Comparison of ENCODE assay signal across 1 cellular context in genomic region chr13:79480954-79481684, GRCh38.
TF ChIP-seq lines count a peak whose summit lies in the region.

NDFIP2 (plus strand) TSS chr13:79481155; CDS start chr13:79481204, 49 bp downstream.

TF ChIP-seq in HepG2, 621 proteins besides CTCF, POLR2A, EP300 and RAD21 (continued from another document and continues in another):
- no peak; the same call in 1 of the 2 replicates for TF ChIP-seq PRDM10 (CRISPR knock-in tag; IDR thresholded peaks at IDR 0.05; ENCODE audit: low read depth)
- TF ChIP-seq PITX1 (CRISPR knock-in tag; IDR thresholded peaks at IDR 0.05) = peak; percentile 67; the same call in 1 of the 2 replicates
- TF ChIP-seq MTA1 (CRISPR knock-in tag; IDR thresholded peaks at IDR 0.05; ENCODE audit: borderline replicate concordance) = peak; percentile 77; the same call in 1 of the 2 replicates
- no peak for TF ChIP-seq RBM22 (optimal IDR thresholded peaks at IDR 0.05; ENCODE audit: low read length)
- no peak for TF ChIP-seq MLXIP (CRISPR knock-in tag; IDR thresholded peaks at IDR 0.05; ENCODE audit: borderline replicate concordance)
- peak; percentile 84; the same call in 1 of the 2 replicates for TF ChIP-seq ETV5 (CRISPR knock-in tag; IDR thresholded peaks at IDR 0.05; ENCODE audit: borderline replicate concordance)
- TF ChIP-seq THRA (CRISPR knock-in tag; IDR thresholded peaks at IDR 0.05; ENCODE audit: borderline replicate concordance) = no peak
- no peak for TF ChIP-seq ISX (CRISPR knock-in tag; conservative IDR thresholded peaks at IDR 0.05)
- TF ChIP-seq PRMT3 (CRISPR knock-in tag; IDR thresholded peaks at IDR 0.05; ENCODE audit: borderline replicate concordance, low read depth) = no peak
- no peak for TF ChIP-seq PRPF4 (IDR thresholded peaks at IDR 0.05; ENCODE audit: low read depth, low read length, poor library complexity, severe bottlenecking)
- TF ChIP-seq ATF2 (CRISPR knock-in tag; IDR thresholded peaks at IDR 0.05) = peak; percentile 40; the same call in 1 of the 2 replicates
- TF ChIP-seq ZNF234 (CRISPR knock-in tag; conservative IDR thresholded peaks at IDR 0.05) = peak; percentile 94
- TF ChIP-seq REL (CRISPR knock-in tag; conservative IDR thresholded peaks at IDR 0.05) = peak; percentile 62; the same call in 1 of the 2 replicates
- peak; percentile 57 for TF ChIP-seq PTBP1 (IDR thresholded peaks at IDR 0.05; ENCODE audit: low read depth, low read length, poor library complexity, severe bottlenecking)
- no peak for TF ChIP-seq ZSCAN25 (CRISPR knock-in tag; IDR thresholded peaks at IDR 0.05)
- TF ChIP-seq MAFF (IDR thresholded peaks at IDR 0.05; ENCODE audit: low read depth, low read length) = no peak
- peak; percentile 67; the same call in 1 of the 2 replicates for TF ChIP-seq ZC3H13 (CRISPR knock-in tag; IDR thresholded peaks at IDR 0.05)
- no peak for TF ChIP-seq CBX5 (CRISPR knock-in tag; IDR thresholded peaks at IDR 0.05; ENCODE audit: borderline replicate concordance)
- TF ChIP-seq GATAD2A (CRISPR knock-in tag; IDR thresholded peaks at IDR 0.05) = no peak; the same call in 1 of the 2 replicates
- no peak for TF ChIP-seq ZNF30 (CRISPR knock-in tag; IDR thresholded peaks at IDR 0.05)
- peak; percentile 87 for TF ChIP-seq ZNF343 (CRISPR knock-in tag; IDR thresholded peaks at IDR 0.05)
- 0 out of 2 replicates have a peak, but pooled peaks have one; percentile 29 for TF ChIP-seq ARNTL (CRISPR knock-in tag; IDR thresholded peaks at IDR 0.05)
- TF ChIP-seq U2AF1 (optimal IDR thresholded peaks at IDR 0.05; ENCODE audit: low read depth, low read length) = peak; percentile 72
- TF ChIP-seq PLRG1 (conservative IDR thresholded peaks at IDR 0.05) = no peak
- TF ChIP-seq GABPB1 (CRISPR knock-in tag; IDR thresholded peaks at IDR 0.05) = peak; percentile 94
- TF ChIP-seq AKNA (CRISPR knock-in tag; IDR thresholded peaks at IDR 0.05; ENCODE audit: borderline replicate concordance) = no peak
- no peak for TF ChIP-seq ZNF660 (CRISPR knock-in tag; IDR thresholded peaks at IDR 0.05; ENCODE audit: borderline replicate concordance, low read depth)
- TF ChIP-seq ZBTB42 (CRISPR knock-in tag; IDR thresholded peaks at IDR 0.05) = peak; percentile 48; the same call in 1 of the 2 replicates
- 0 out of 2 replicates have a peak, but pooled peaks have one; percentile 59 for TF ChIP-seq DR1 (CRISPR knock-in tag; IDR thresholded peaks at IDR 0.05)
- peak; percentile 69 for TF ChIP-seq SPEN (CRISPR knock-in tag; IDR thresholded peaks at IDR 0.05; ENCODE audit: low read depth)
- TF ChIP-seq SAFB2 (CRISPR knock-in tag; IDR thresholded peaks at IDR 0.05; ENCODE audit: borderline replicate concordance, low read depth) = no peak; the same call in 1 of the 2 replicates
- TF ChIP-seq MED13 (CRISPR knock-in tag; IDR thresholded peaks at IDR 0.05) = peak; percentile 28; the same call in 1 of the 2 replicates
- TF ChIP-seq HDAC2 (CRISPR knock-in tag; IDR thresholded peaks at IDR 0.05) = peak; percentile 48; the same call in 1 of the 2 replicates
- TF ChIP-seq ZNF597 (CRISPR knock-in tag; IDR thresholded peaks at IDR 0.05) = no peak
- no peak for TF ChIP-seq CREB3 (CRISPR knock-in tag; IDR thresholded peaks at IDR 0.05)
- TF ChIP-seq SIN3B (IDR thresholded peaks at IDR 0.05; ENCODE audit: low read length) = no peak
- 0 out of 2 replicates have a peak, but pooled peaks have one; percentile 78 for TF ChIP-seq ARID2 (CRISPR knock-in tag; IDR thresholded peaks at IDR 0.05; ENCODE audit: borderline replicate concordance)
- TF ChIP-seq DMAP1 (CRISPR knock-in tag; IDR thresholded peaks at IDR 0.05) = 0 out of 2 replicates have a peak, but pooled peaks have one; percentile 59
- TF ChIP-seq NAIF1 (CRISPR knock-in tag; IDR thresholded peaks at IDR 0.05; ENCODE audit: borderline replicate concordance) = 0 out of 2 replicates have a peak, but pooled peaks have one; percentile 39
- TF ChIP-seq ZBTB25 (CRISPR knock-in tag; IDR thresholded peaks at IDR 0.05) = peak; percentile 94
